ENCODE assay signal across 24 cellular contexts in the genomic region with DNA sequence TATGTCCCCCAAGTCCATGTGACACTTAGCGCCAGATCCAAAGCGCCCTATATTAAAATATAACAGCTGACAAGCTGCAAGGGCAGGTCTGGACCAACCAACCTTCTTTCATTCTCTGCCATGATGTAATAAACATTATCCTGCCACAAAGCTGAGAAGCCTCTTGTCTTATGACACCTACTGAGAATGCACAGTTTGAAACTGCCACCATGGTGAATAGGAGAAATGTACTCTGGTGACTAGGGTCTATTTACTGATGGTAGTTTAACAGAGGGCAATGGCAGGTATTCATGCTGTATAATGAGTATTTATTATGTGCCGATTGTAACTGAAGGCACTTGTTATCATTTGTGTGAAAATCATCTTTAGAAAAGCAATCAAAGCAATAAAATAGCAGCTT.
"Had no signal": no experiment of that assay in that cellular context is flagged by ENCODE, and none has a peak within 500 bp of the region (broad histone marks: within the 10 kb centered on the region; RNA-seq: fewer than 3 reads in every experiment).

No MANE protein-coding gene starts in this region.

- H3K4me3 ChIP-seq: esophagus muscularis mucosa, gastrocnemius medialis, heart right ventricle, psoas muscle, spleen, testis, tibial nerve, upper lobe of right lung, vagina had no signal

- FAIRE-seq: islet of Langerhans had no signal

- H3K36me3 ChIP-seq: esophagus muscularis mucosa, gastrocnemius medialis, heart right ventricle, neutrophil, spleen, tibial nerve, upper lobe of right lung, vagina had no signal

- H3K27ac ChIP-seq: epithelial cell of prostate, esophagus muscularis mucosa, gastrocnemius medialis, heart right ventricle, neutrophil, psoas muscle, spleen, testis, tibial nerve, upper lobe of right lung, vagina had no signal

- H3K4me1 ChIP-seq: esophagus muscularis mucosa, gastrocnemius medialis, psoas muscle, spleen, testis, tibial nerve, upper lobe of right lung, vagina had no signal

- H3K27me3 ChIP-seq: esophagus muscularis mucosa, gastrocnemius medialis, heart right ventricle, neutrophil, spleen, testis, tibial nerve, upper lobe of right lung, vagina had no signal

- H3K9me3 ChIP-seq: esophagus muscularis mucosa, gastrocnemius medialis, heart right ventricle, neutrophil, psoas muscle, spleen, testis, tibial nerve, upper lobe of right lung, vagina had no signal

- DNase-seq: effector memory CD4-positive, alpha-beta T cell; gastrocnemius medialis; heart right ventricle; hypothalamus; kidney glomerular epithelial cell; mesendoderm; naive B cell; psoas muscle; retina; spleen; stimulated activated CD4-positive, alpha-beta T cell treated with anti-CD3 and anti-CD28 coated beads, Interleukin-15, amount 100 ng/mL, for 24 hours; stimulated activated CD4-positive, alpha-beta T cell treated with anti-CD3 and anti-CD28 coated beads, Interleukin-1b, Interleukin-23, amount 100 ng/mL, for 48 hours; stimulated activated CD4-positive, alpha-beta T cell treated with anti-CD3 and anti-CD28 coated beads, Interleukin-4, amount 100 ng/mL, for 24 hours; stimulated activated naive B cell treated with anti-CD40 and anti-IgM and Interleukin-4, amounts not matched to agents 10 μg/mL and 1 μg/mL and 100 μg/mL, for 72 hours; stimulated activated naive CD8-positive, alpha-beta T cell treated with anti-CD3 and anti-CD28 coated beads, Interleukin-15, amount 100 ng/mL, for 72 hours; testis; upper lobe of right lung had no signal

- ATAC-seq: gastrocnemius medialis; heart right ventricle; psoas muscle; sciatic nerve; stimulated activated naive B cell treated with anti-CD40 and anti-IgM and Interleukin-4, amounts not matched to agents 10 μg/mL and 1 μg/mL and 100 μg/mL, for 72 hours; stimulated activated naive CD8-positive, alpha-beta T cell treated with anti-CD3 and anti-CD28 coated beads, Interleukin-15, amount 100 ng/mL, for 72 hours; upper lobe of right lung had no signal
